Comparison of ENCODE assay signal across 1 cellular context in genomic region chr6:75205776-75206334, GRCh38.
A peak's percentile ranks its signal among the peaks of the same experiment; 100 is the strongest.
TF ChIP-seq lines count a peak whose summit lies in the region.

Gene COL12A1 (minus strand): TSS chr6:75206053. CDS start chr6:75202792, 3,261 bp downstream.

TF ChIP-seq in HCT116, 20 proteins besides CTCF, POLR2A, EP300 and RAD21 (continued from another document):
- TF ChIP-seq POLR2AphosphoS5 (IDR thresholded peaks at IDR 0.05; ENCODE audit: low read depth, low read length) (0 out of 2 replicates have a peak, but pooled peaks have one; percentile 25), SIN3A (IDR thresholded peaks at IDR 0.05; ENCODE audit: low read depth) (no peak; the same call in 1 of the 2 replicates)
- TF ChIP-seq, protein P1, sequence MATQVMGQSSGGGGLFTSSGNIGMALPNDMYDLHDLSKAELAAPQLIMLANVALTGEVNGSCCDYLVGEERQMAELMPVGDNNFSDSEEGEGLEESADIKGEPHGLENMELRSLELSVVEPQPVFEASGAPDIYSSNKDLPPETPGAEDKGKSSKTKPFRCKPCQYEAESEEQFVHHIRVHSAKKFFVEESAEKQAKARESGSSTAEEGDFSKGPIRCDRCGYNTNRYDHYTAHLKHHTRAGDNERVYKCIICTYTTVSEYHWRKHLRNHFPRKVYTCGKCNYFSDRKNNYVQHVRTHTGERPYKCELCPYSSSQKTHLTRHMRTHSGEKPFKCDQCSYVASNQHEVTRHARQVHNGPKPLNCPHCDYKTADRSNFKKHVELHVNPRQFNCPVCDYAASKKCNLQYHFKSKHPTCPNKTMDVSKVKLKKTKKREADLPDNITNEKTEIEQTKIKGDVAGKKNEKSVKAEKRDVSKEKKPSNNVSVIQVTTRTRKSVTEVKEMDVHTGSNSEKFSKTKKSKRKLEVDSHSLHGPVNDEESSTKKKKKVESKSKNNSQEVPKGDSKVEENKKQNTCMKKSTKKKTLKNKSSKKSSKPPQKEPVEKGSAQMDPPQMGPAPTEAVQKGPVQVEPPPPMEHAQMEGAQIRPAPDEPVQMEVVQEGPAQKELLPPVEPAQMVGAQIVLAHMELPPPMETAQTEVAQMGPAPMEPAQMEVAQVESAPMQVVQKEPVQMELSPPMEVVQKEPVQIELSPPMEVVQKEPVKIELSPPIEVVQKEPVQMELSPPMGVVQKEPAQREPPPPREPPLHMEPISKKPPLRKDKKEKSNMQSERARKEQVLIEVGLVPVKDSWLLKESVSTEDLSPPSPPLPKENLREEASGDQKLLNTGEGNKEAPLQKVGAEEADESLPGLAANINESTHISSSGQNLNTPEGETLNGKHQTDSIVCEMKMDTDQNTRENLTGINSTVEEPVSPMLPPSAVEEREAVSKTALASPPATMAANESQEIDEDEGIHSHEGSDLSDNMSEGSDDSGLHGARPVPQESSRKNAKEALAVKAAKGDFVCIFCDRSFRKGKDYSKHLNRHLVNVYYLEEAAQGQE (IDR thresholded peaks at IDR 0.05; ENCODE audit: low read depth): no peak
